In genomic region chr13:87798536-87798935, GRCh38 we compare ENCODE assay signal across 13 cellular contexts.
"Had no signal": no experiment of that assay in that cellular context is flagged by ENCODE, and none has a peak within 500 bp of the region (broad histone marks: within the 10 kb centered on the region; RNA-seq: fewer than 3 reads in every experiment).

No MANE protein-coding gene starts in this region.

- H3K27ac ChIP-seq: lower lobe of right lung, tibial artery had no signal

- H3K9me3 ChIP-seq: lower lobe of right lung, tibial artery had no signal

- H3K27me3 ChIP-seq: tibial artery had no signal

- H3K36me3 ChIP-seq: lower lobe of right lung, tibial artery had no signal

- DNase-seq: activated B cell treated with CpG ODN at 0.5 μM for 24 hours; activated CD4-positive, alpha-beta T cell treated with anti-CD3 and anti-CD28 coated beads for 48 hours; activated CD8-positive, alpha-beta T cell treated with anti-CD3 and anti-CD28 coated beads for 36 hours; activated effector memory CD4-positive, alpha-beta T cell treated with Interleukin-2 at 50 U/mL for 16 hours; activated naive CD4-positive, alpha-beta T cell treated with anti-CD3 and anti-CD28 coated beads, Interleukin-2, amount 50 U/mL, for 16 hours; activated T-cell treated with anti-CD3 and anti-CD28 coated beads, Interleukin-2, amount 50 U/mL, for 4 hours; left cardiac atrium; lower lobe of right lung; nephron progenitor cell; occipital lobe; stimulated activated CD4-positive, alpha-beta T cell treated with anti-CD3 and anti-CD28 coated beads, Interleukin-2, amount 100 ng/mL, for 48 hours; tibial artery had no signal

- ATAC-seq: activated CD8-positive, alpha-beta T cell treated with anti-CD3 and anti-CD28 coated beads for 36 hours; activated T-cell treated with anti-CD3 and anti-CD28 coated beads, Interleukin-2, amount 50 U/mL, for 4 hours; left cardiac atrium; lower lobe of right lung; stimulated activated memory B cell treated with anti-CD40 and anti-IgM and Interleukin-4, amounts not matched to agents 10 μg/mL and 1 μg/mL and 100 μg/mL, for 72 hours had no signal

- H3K4me3 ChIP-seq: lower lobe of right lung, tibial artery had no signal

- H3K4me1 ChIP-seq: lower lobe of right lung, tibial artery had no signal
